8 cellular contexts compared by ENCODE assay signal in genomic region chr3:187740446-187741399, GRCh38. TPM values are rescaled to one million over a fixed set of nuclear protein-coding genes. Genes with fewer than 3 reads are reported as not detected.
DNase-seq lines count a peak whose midpoint lies in the region; ATAC-seq, FAIRE-seq and TF ChIP-seq lines count a peak whose summit lies in the region.

No MANE protein-coding gene starts in this region.

- POLR2A ChIA-PET in activated B cell treated with CpG ODN at 0.5 μM for 24 hours (lab: Charles Lee): interaction anchor here (0.6 to 4.6 kb wide), 43 partner anchors 9 to 1408 kb away, joined by 3 to 137 read pairs (median 5); partner anchors contain the start of gene LPP

- peaks cover 42% of the 10 kb centered on the region for H3K79me2 ChIP-seq in keratinocyte (ENCODE audit: control insufficient read depth, insufficient read depth, low read length)

- WGBS in small intestine, 3 donors: 1 to 2% (median 1%) methylated on average over 38 of the region's 38 CpGs

- H4K20me1 ChIP-seq in keratinocyte (ENCODE audit: control insufficient read depth, extremely low read depth, insufficient read depth, low read length): no peaks in the 10 kb centered on the region

- H3K27ac ChIP-seq in keratinocyte (ENCODE audit: control insufficient read depth, insufficient read depth, low read length) (peak overlapping the region; percentile 89), small intestine (ENCODE audit: low read depth in 1 of 2, low read length in 1 of 2) (peak overlapping the region; percentile 65 to 97)

- H3K9ac ChIP-seq in keratinocyte (ENCODE audit: control insufficient read depth, extremely low read depth, insufficient read depth, low read length): peak overlapping the region; percentile 81

- peaks cover 67% of the 10 kb centered on the region for H3K4me1 Mint-ChIP-seq in activated B cell treated with CpG ODN at 0.5 μM for 24 hours
- peaks cover 69% of the 10 kb centered on the region for H3K4me1 Mint-ChIP-seq in central memory CD8-positive, alpha-beta T cell

- DNase-seq in GDM1 (lab: John Stamatoyannopoulos, UW) (peak; percentile 29), NB4 (ENCODE audit: low read depth) (peak; percentile 57), activated B cell treated with CpG ODN at 0.5 μM for 24 hours (peak; percentile 73), keratinocyte (ENCODE audit: low read depth, low spot score) (no peak), small intestine (peak; percentile 43)
- peak; percentile 50 to 52 for DNase-seq in central memory CD8-positive, alpha-beta T cell (ENCODE audit: low spot score in 2 of 2)

- no peaks in the 10 kb centered on the region for H3K27me3 Mint-ChIP-seq in activated B cell treated with CpG ODN at 0.5 μM for 24 hours
- H3K27me3 Mint-ChIP-seq in central memory CD8-positive, alpha-beta T cell: no peaks in the 10 kb centered on the region

- H3K27ac Mint-ChIP-seq in activated B cell treated with CpG ODN at 0.5 μM for 24 hours: peak overlapping the region; percentile 90
- peak overlapping the region; percentile 99 for H3K27ac Mint-ChIP-seq in central memory CD8-positive, alpha-beta T cell (ENCODE audit: low read depth)

- H3K27me3 ChIP-seq in keratinocyte (ENCODE audit: control insufficient read depth, extremely low read depth, insufficient read depth, low read length): no peaks in the 10 kb centered on the region
- H3K27me3 ChIP-seq in small intestine (ENCODE audit: control insufficient read depth in 2 of 2, insufficient read depth in 2 of 2, low read length in 2 of 2): no peaks in the 10 kb centered on the region

- FAIRE-seq in keratinocyte (lab: Jason Lieb, UNC) (no peak), small intestine (lab: Jason Lieb, UNC) (no peak)

- H3K9me3 ChIP-seq in keratinocyte (ENCODE audit: control insufficient read depth, low read depth, low read length) (no peaks in the 10 kb centered on the region), small intestine (ENCODE audit: control insufficient read depth, low read depth) (no peaks in the 10 kb centered on the region)

- no peak for TF ChIP-seq POLR2A in NB4 (IDR thresholded peaks at IDR 0.05; ENCODE audit: extremely low read depth, insufficient read length)

- H3K4me2 ChIP-seq in keratinocyte (ENCODE audit: control insufficient read depth, extremely low read depth, insufficient read depth, low read depth, low read length): peak overlapping the region; percentile 95

- ATAC-seq in activated B cell treated with CpG ODN at 0.5 μM for 24 hours (ENCODE audit: low read depth): no peak
- ATAC-seq in central memory CD8-positive, alpha-beta T cell (replicated peaks; ENCODE audit: extremely low read depth, poor library complexity, severe bottlenecking): no peak
- ATAC-seq in GM21360 (IDR thresholded peaks at IDR 0.05; ENCODE audit: unreplicated experiment): no peak
- ATAC-seq in GM21447 (IDR thresholded peaks at IDR 0.05; ENCODE audit: unreplicated experiment): no peak

- dilution Hi-C loops in keratinocyte (cut with MboI; ENCODE audit: extremely low pct_ligation_motif_present, low sequenced_read_pairs): loop anchor here (25.0 kb wide), 1 partner anchor 1197 kb away; no protein-coding TSS in a partner anchor

- no peaks in the 10 kb centered on the region for H3K9me1 ChIP-seq in keratinocyte (ENCODE audit: control insufficient read depth, extremely low read depth, insufficient read depth, low read length)

- H3K36me3 ChIP-seq in keratinocyte (ENCODE audit: control insufficient read depth in 2 of 2, extremely low read depth in 1 of 2, insufficient read depth in 2 of 2, low read length in 2 of 2): no peaks in the 10 kb centered on the region
- H3K36me3 ChIP-seq in small intestine (ENCODE audit: control insufficient read depth in 2 of 2, insufficient read depth in 2 of 2, low read length in 2 of 2): no peaks in the 10 kb centered on the region

- intact Hi-C loops in activated B cell treated with CpG ODN at 0.5 μM for 24 hours (cut with micrococcal nuclease): loop anchor here (1.0 to 10.0 kb wide), 7 partner anchors 504 to 1301 kb away; no protein-coding TSS in a partner anchor

- H3K4me1 ChIP-seq in keratinocyte (ENCODE audit: control insufficient read depth, extremely low read depth, insufficient read depth, low read length) (peaks cover 61% of the 10 kb centered on the region), small intestine (ENCODE audit: control insufficient read depth in 2 of 2, insufficient read depth in 1 of 2, low read depth in 1 of 2, low read length in 1 of 2) (no peaks in the 10 kb centered on the region)

- H3K36me3 Mint-ChIP-seq in activated B cell treated with CpG ODN at 0.5 μM for 24 hours (ENCODE audit: low read depth): peaks cover 27% of the 10 kb centered on the region
- H3K36me3 Mint-ChIP-seq in central memory CD8-positive, alpha-beta T cell (ENCODE audit: insufficient read depth): peaks cover 65% of the 10 kb centered on the region

- TF ChIP-seq CTCF in NB4 (IDR thresholded peaks at IDR 0.05; ENCODE audit: low read depth, low read length): peak; percentile 52
- TF ChIP-seq CTCF in activated B cell treated with CpG ODN at 0.5 μM for 24 hours (IDR thresholded peaks at IDR 0.05): peak; percentile 93
- peak; percentile 83 to 96 (median 95) for TF ChIP-seq CTCF in keratinocyte (optimal IDR thresholded peaks at IDR 0.05 in 1 of 3, IDR thresholded peaks at IDR 0.05 in 1 of 3, conservative IDR thresholded peaks at IDR 0.05 in 1 of 3; ENCODE audit: extremely low read depth in 1 of 3, insufficient read depth in 2 of 3, low read length in 3 of 3)

- H3K4me3 ChIP-seq in NB4 (ENCODE audit: low read depth, low read length): peak overlapping the region; percentile 46
- H3K4me3 ChIP-seq in keratinocyte (ENCODE audit: control insufficient read depth in 2 of 3, extremely low read depth in 1 of 3, insufficient read depth in 2 of 3, low read depth in 1 of 3, low read length in 3 of 3): peak overlapping the region; percentile 34 to 100 (median 81)
- peak overlapping the region; percentile 50 to 68 for H3K4me3 ChIP-seq in small intestine (ENCODE audit: low read depth in 1 of 2, low read length in 2 of 2)

- peak overlapping the region; percentile 98 for H3K4me3 Mint-ChIP-seq in activated B cell treated with CpG ODN at 0.5 μM for 24 hours
- H3K4me3 Mint-ChIP-seq in central memory CD8-positive, alpha-beta T cell: peak overlapping the region; percentile 100

- H2AFZ ChIP-seq in keratinocyte (ENCODE audit: control insufficient read depth, low read length): peak overlapping the region; percentile 93

- CTCF ChIA-PET in activated B cell treated with CpG ODN at 0.5 μM for 24 hours (lab: Charles Lee): interaction anchor here (0.6 to 6.4 kb wide), 103 partner anchors 9 to 1410 kb away, joined by 3 to 545 read pairs (median 3); no protein-coding TSS in a partner anchor

- H3K9me3 Mint-ChIP-seq in activated B cell treated with CpG ODN at 0.5 μM for 24 hours: no peaks in the 10 kb centered on the region
- H3K9me3 Mint-ChIP-seq in central memory CD8-positive, alpha-beta T cell: no peaks in the 10 kb centered on the region

RNA-seq across cellular contexts. Expression of gene BCL6, which starts 4.5 kb away (rescaled TPM):
- total RNA-seq in activated B cell treated with CpG ODN at 0.5 μM for 24 hours: 100 and 112 TPM in 2 replicates
- polyA plus RNA-seq in keratinocyte: 4.1 to 7.8 TPM (median 7.7 TPM) in 3 replicates
- 17.9 TPM for polyA plus RNA-seq in keratinocyte (2011; ENCODE audit: low read depth)
- polyA plus RNA-seq in keratinocyte (2011; cell fraction: cytosol; rRNA removed): 3.7 TPM in 2 replicates
- 17.1 and 23.6 TPM in 2 replicates for polyA plus RNA-seq in keratinocyte (2011; cell fraction: nucleus; rRNA removed)
- 10.9 and 81.2 TPM in 2 replicates for polyA plus RNA-seq in keratinocyte (2012; ENCODE audit: low replicate concordance)
- polyA minus RNA-seq in keratinocyte: 9.3 to 25.2 TPM (median 9.4 TPM) in 3 replicates
- polyA minus RNA-seq in keratinocyte (2011; cell fraction: cytosol; rRNA and poly(A)+ RNA removed): 5.9 TPM
- 13.9 and 17.6 TPM in 2 replicates for polyA minus RNA-seq in keratinocyte (2011; cell fraction: nucleus; rRNA and poly(A)+ RNA removed)
- polyA plus RNA-seq in small intestine: 10 to 100 TPM in 1 of 3 donors, 1 to 10 TPM in 2; 3.2 to 15.5 (median 3.6) TPM

RNA-seq across cellular contexts. Expression of gene RTP2, which starts 38.4 kb away (rescaled TPM):
- not detected in 2 replicates for total RNA-seq in activated B cell treated with CpG ODN at 0.5 μM for 24 hours
- polyA plus RNA-seq in keratinocyte: not detected in 3 replicates
- not detected for polyA plus RNA-seq in keratinocyte (2011; ENCODE audit: low read depth)
- not detected in 2 replicates for polyA plus RNA-seq in keratinocyte (2011; cell fraction: cytosol; rRNA removed)
- polyA plus RNA-seq in keratinocyte (2011; cell fraction: nucleus; rRNA removed): not detected in 2 replicates
- not detected in 2 replicates for polyA plus RNA-seq in keratinocyte (2012; ENCODE audit: low replicate concordance)
- polyA minus RNA-seq in keratinocyte: not detected in 3 replicates
- not detected for polyA minus RNA-seq in keratinocyte (2011; cell fraction: cytosol; rRNA and poly(A)+ RNA removed)
- not detected in 2 replicates for polyA minus RNA-seq in keratinocyte (2011; cell fraction: nucleus; rRNA and poly(A)+ RNA removed)
- not detected for polyA plus RNA-seq in small intestine
